ENCODE assay signal across 1 cellular context in genomic region chr15:42138968-42139386, GRCh38.
TF ChIP-seq lines count a peak whose summit lies in the region.

No MANE protein-coding gene starts in this region.

TF ChIP-seq in HepG2, 621 proteins besides CTCF, POLR2A, EP300 and RAD21 (continued from another document):
- TF ChIP-seq CHD2 (IDR thresholded peaks at IDR 0.05; ENCODE audit: low read depth, low read length) (no peak), ZNF362 (CRISPR knock-in tag; IDR thresholded peaks at IDR 0.05; ENCODE audit: borderline replicate concordance) (0 out of 2 replicates have a peak, but pooled peaks have one; percentile 28), MTF1 (CRISPR knock-in tag; IDR thresholded peaks at IDR 0.05) (no peak), TBL1XR1 (IDR thresholded peaks at IDR 0.05; ENCODE audit: borderline replicate concordance, low read length, partially characterized antibody) (peak; percentile 35), TOPORS (CRISPR knock-in tag; IDR thresholded peaks at IDR 0.05) (peak; percentile 100), CAMTA2 (CRISPR knock-in tag; IDR thresholded peaks at IDR 0.05; ENCODE audit: borderline replicate concordance) (no peak), AHR (CRISPR knock-in tag; IDR thresholded peaks at IDR 0.05) (0 out of 2 replicates have a peak, but pooled peaks have one; percentile 63), SNAPC2 (CRISPR knock-in tag; IDR thresholded peaks at IDR 0.05) (0 out of 2 replicates have a peak, but pooled peaks have one; percentile 69), ZNF770 (CRISPR knock-in tag; IDR thresholded peaks at IDR 0.05) (no peak), ERF (CRISPR knock-in tag; IDR thresholded peaks at IDR 0.05) (peak; percentile 72; the same call in 1 of the 2 replicates), ZNF12 (CRISPR knock-in tag; IDR thresholded peaks at IDR 0.05) (peak; percentile 78), MBD4 (IDR thresholded peaks at IDR 0.05; ENCODE audit: borderline replicate concordance, low read length) (peak; percentile 76; the same call in 1 of the 2 replicates), NONO (IDR thresholded peaks at IDR 0.05) (no peak), NONO (CRISPR knock-in tag; conservative IDR thresholded peaks at IDR 0.05) (peak; percentile 68; the same call in 1 of the 2 replicates), ZKSCAN1 (IDR thresholded peaks at IDR 0.05; ENCODE audit: low read length) (peak; percentile 92; the same call in 1 of the 2 replicates), ZFP36 (IDR thresholded peaks at IDR 0.05; ENCODE audit: borderline replicate concordance, low read depth, low read length, partially characterized antibody) (peak; percentile 97), JDP2 (CRISPR knock-in tag; IDR thresholded peaks at IDR 0.05; ENCODE audit: borderline replicate concordance) (no peak), ZNF619 (CRISPR knock-in tag; IDR thresholded peaks at IDR 0.05) (no peak), FOXO1 (CRISPR knock-in tag; IDR thresholded peaks at IDR 0.05) (peak; percentile 90), HMG20A (CRISPR knock-in tag; IDR thresholded peaks at IDR 0.05; ENCODE audit: borderline replicate concordance) (peak; percentile 33; the same call in 1 of the 2 replicates), RBM39 (IDR thresholded peaks at IDR 0.05; ENCODE audit: low read depth, low read length, poor library complexity, severe bottlenecking) (no peak), TARDBP (CRISPR knock-in tag; IDR thresholded peaks at IDR 0.05) (peak; percentile 82)
- TF ChIP-seq, protein P1, sequence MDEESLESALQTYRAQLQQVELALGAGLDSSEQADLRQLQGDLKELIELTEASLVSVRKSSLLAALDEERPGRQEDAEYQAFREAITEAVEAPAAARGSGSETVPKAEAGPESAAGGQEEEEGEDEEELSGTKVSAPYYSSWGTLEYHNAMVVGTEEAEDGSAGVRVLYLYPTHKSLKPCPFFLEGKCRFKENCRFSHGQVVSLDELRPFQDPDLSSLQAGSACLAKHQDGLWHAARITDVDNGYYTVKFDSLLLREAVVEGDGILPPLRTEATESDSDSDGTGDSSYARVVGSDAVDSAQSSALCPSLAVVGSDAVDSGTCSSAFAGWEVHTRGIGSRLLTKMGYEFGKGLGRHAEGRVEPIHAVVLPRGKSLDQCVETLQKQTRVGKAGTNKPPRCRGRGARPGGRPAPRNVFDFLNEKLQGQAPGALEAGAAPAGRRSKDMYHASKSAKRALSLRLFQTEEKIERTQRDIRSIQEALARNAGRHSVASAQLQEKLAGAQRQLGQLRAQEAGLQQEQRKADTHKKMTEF (CRISPR knock-in tag; IDR thresholded peaks at IDR 0.05) = peak; percentile 88
- TF ChIP-seq, protein P2, sequence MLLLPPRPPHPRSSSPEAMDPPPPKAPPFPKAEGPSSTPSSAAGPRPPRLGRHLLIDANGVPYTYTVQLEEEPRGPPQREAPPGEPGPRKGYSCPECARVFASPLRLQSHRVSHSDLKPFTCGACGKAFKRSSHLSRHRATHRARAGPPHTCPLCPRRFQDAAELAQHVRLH (CRISPR knock-in tag; IDR thresholded peaks at IDR 0.05; ENCODE audit: borderline replicate concordance, low read depth) = peak; percentile 59; the same call in 1 of the 2 replicates
